9 cellular contexts compared by ENCODE assay signal in genomic region chr20:5949943-5950270, GRCh38. TPM values are rescaled to one million over a fixed set of nuclear protein-coding genes. Genes with fewer than 3 reads are reported as not detected.
DNase-seq lines count a peak whose midpoint lies in the region; ATAC-seq, FAIRE-seq and TF ChIP-seq lines count a peak whose summit lies in the region.
"Had no signal": no experiment of that assay in that cellular context is flagged by ENCODE, and none has a peak within 500 bp of the region (broad histone marks: within the 10 kb centered on the region; RNA-seq: fewer than 3 reads in every experiment).

No MANE protein-coding gene starts in this region.

- peak overlapping the region; percentile 83 for H2AFZ ChIP-seq in endothelial cell of umbilical vein (ENCODE audit: low read depth, low read length)

- DNase-seq in GM12864 (ENCODE audit: low read depth), result no peak
- no peak for DNase-seq in NB4 (ENCODE audit: low read depth)
- DNase-seq in endothelial cell of umbilical vein (ENCODE audit: low read depth, low spot score), result no peak
- no peak for DNase-seq in prostate gland (ENCODE audit: low spot score)
- DNase-seq in NCI-H1694 (lab: John Stamatoyannopoulos, UW), result no peak
- DNase-seq in RKO (ENCODE audit: low spot score), result no peak
- no peak for DNase-seq in putamen (ENCODE audit: low spot score)

- BruUV-seq in endothelial cell of umbilical vein (replicated peaks; lab: Mats Ljungman, UMichigan), result TSS peak; percentile 43

- dilution Hi-C loops in endothelial cell of umbilical vein (cut with MboI; ENCODE audit: extremely low pct_ligation_motif_present, low sequenced_read_pairs), result no loop called here

- H3K4me1 ChIP-seq in endothelial cell of umbilical vein (ENCODE audit: control insufficient read depth, extremely low read depth, insufficient read depth, low read length) (peaks cover 24% of the 10 kb centered on the region), prostate gland (replicated peaks) (peaks cover 7% of the 10 kb centered on the region)

- intact Hi-C loops in endothelial cell of umbilical vein (cut with micrococcal nuclease) (loop anchor here (1.0 kb wide), 5 partner anchors 31 to 421 kb away; partner anchors contain the start of gene SHLD1), prostate gland (cut with DNase I) (no loop called here)

- no peaks in the 10 kb centered on the region for H3K9me1 ChIP-seq in endothelial cell of umbilical vein (replicated peaks; ENCODE audit: control insufficient read depth, extremely low read depth, insufficient read depth, low read length)

- H3K27me3 ChIP-seq in endothelial cell of umbilical vein (ENCODE audit: control insufficient read depth in 2 of 2, insufficient read depth in 2 of 2, low read length in 2 of 2) (no peaks in the 10 kb centered on the region), prostate gland (replicated peaks; ENCODE audit: insufficient read depth) (no peaks in the 10 kb centered on the region)

- TF ChIP-seq CTCF in GM12864 (IDR thresholded peaks at IDR 0.05; ENCODE audit: low read depth, low read length, missing control alignments) (no peak), NB4 (IDR thresholded peaks at IDR 0.05; ENCODE audit: low read depth, low read length) (no peak), endothelial cell of umbilical vein (IDR thresholded peaks at IDR 0.05; ENCODE audit: extremely low read depth in 1 of 2, insufficient read depth in 1 of 2, low read depth in 1 of 2, low read length in 2 of 2) (no peak), prostate gland (IDR thresholded peaks at IDR 0.05) (no peak)

- POLR2A ChIA-PET in endothelial cell of umbilical vein (lab: Charles Lee), result no interaction called here

- WGBS in prostate gland, result under 1% methylated on average over 11 of the region's 11 CpGs

- peak overlapping the region; percentile 81 for H3K9ac ChIP-seq in endothelial cell of umbilical vein (replicated peaks; ENCODE audit: extremely low read depth, insufficient read depth, low read length)

- H3K36me3 ChIP-seq in endothelial cell of umbilical vein (ENCODE audit: control insufficient read depth in 2 of 2, extremely low read depth in 1 of 2, insufficient read depth in 2 of 2, low read length in 2 of 2) (no peaks in the 10 kb centered on the region), prostate gland (peaks cover 0 to 5% of the 10 kb centered on the region in 2 donors)

- FAIRE-seq in endothelial cell of umbilical vein (lab: Jason Lieb, UNC), result no peak

- TF ChIP-seq POLR2A in NB4 (IDR thresholded peaks at IDR 0.05; ENCODE audit: extremely low read depth, insufficient read length) (no peak), endothelial cell of umbilical vein (IDR thresholded peaks at IDR 0.05; ENCODE audit: low read depth, low read length) (no peak), prostate gland (IDR thresholded peaks at IDR 0.05) (no peak)

- no peaks in the 10 kb centered on the region for H3K9me3 ChIP-seq in endothelial cell of umbilical vein (replicated peaks; ENCODE audit: control insufficient read depth, insufficient read depth, low read length)
- no peaks in the 10 kb centered on the region for H3K9me3 ChIP-seq in prostate gland

- H3K27ac ChIP-seq in endothelial cell of umbilical vein (ENCODE audit: insufficient read depth, low read depth, low read length) (peak overlapping the region; percentile 58), prostate gland (peak overlapping the region; percentile 70 to 73)

- H3K4me3 ChIP-seq in GM12864 (ENCODE audit: low read depth, low read length), result peak overlapping the region; percentile 86
- H3K4me3 ChIP-seq in NB4 (ENCODE audit: low read depth, low read length), result peak overlapping the region; percentile 93
- H3K4me3 ChIP-seq in endothelial cell of umbilical vein (replicated peaks in 1 of 3; ENCODE audit: insufficient read depth in 1 of 3, low read depth in 1 of 3, low read length in 3 of 3), result peak overlapping the region; percentile 72 to 93 (median 81)
- H3K4me3 ChIP-seq in prostate gland, result peak overlapping the region; percentile 56 to 72

- peaks cover 37% of the 10 kb centered on the region for H3K79me2 ChIP-seq in endothelial cell of umbilical vein (ENCODE audit: control insufficient read depth, insufficient read depth, low read length)

- H4K20me1 ChIP-seq in endothelial cell of umbilical vein (replicated peaks; ENCODE audit: control insufficient read depth, extremely low read depth, insufficient read depth, low read length), result no peaks in the 10 kb centered on the region

- CTCF ChIA-PET in endothelial cell of umbilical vein (lab: Charles Lee), result no interaction called here

- peak overlapping the region; percentile 86 for H3K4me2 ChIP-seq in endothelial cell of umbilical vein (ENCODE audit: insufficient read depth, low read length)

- no peak for ATAC-seq in HG02610 (IDR thresholded peaks at IDR 0.05; ENCODE audit: unreplicated experiment)

TF ChIP-seq in endothelial cell of umbilical vein, 7 proteins besides CTCF, POLR2A, EP300 and RAD21:
- TF ChIP-seq FOS (IDR thresholded peaks at IDR 0.05; ENCODE audit: borderline replicate concordance, insufficient read depth, low read length) (no peak), MYC (IDR thresholded peaks at IDR 0.05; ENCODE audit: low read depth, low read length) (no peak), POLR2AphosphoS5 (IDR thresholded peaks at IDR 0.05; ENCODE audit: insufficient read depth, low read depth, low read length) (no peak), EZH2 (IDR thresholded peaks at IDR 0.05; ENCODE audit: borderline replicate concordance, low read depth, low read length, severe bottlenecking) (no peak), GATA2 (IDR thresholded peaks at IDR 0.05; ENCODE audit: insufficient read depth, insufficient read length, low read depth, low read length) (no peak), JUN (IDR thresholded peaks at IDR 0.05; ENCODE audit: borderline replicate concordance, insufficient read depth, insufficient read length, low read depth) (no peak)
- TF ChIP-seq, protein P1, sequence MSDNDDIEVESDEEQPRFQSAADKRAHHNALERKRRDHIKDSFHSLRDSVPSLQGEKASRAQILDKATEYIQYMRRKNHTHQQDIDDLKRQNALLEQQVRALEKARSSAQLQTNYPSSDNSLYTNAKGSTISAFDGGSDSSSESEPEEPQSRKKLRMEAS (IDR thresholded peaks at IDR 0.05; ENCODE audit: insufficient read depth, insufficient read length), result no peak

RNA-seq across cellular contexts. Expression of gene TRMT6, which starts 0.4 kb away (rescaled TPM):
- total RNA-seq in endothelial cell of umbilical vein, result 11.0 and 12.0 TPM in 2 replicates
- polyA plus RNA-seq in endothelial cell of umbilical vein, result 3.2 and 4.1 TPM in 2 replicates
- polyA plus RNA-seq in endothelial cell of umbilical vein (2011; cell fraction: cytosol; rRNA removed), result 7.2 and 7.4 TPM in 2 replicates
- 6.7 and 7.0 TPM in 2 replicates for polyA plus RNA-seq in endothelial cell of umbilical vein (2011; cell fraction: nucleus; rRNA removed)
- 10.6 and 16.9 TPM in 2 replicates for polyA plus RNA-seq in endothelial cell of umbilical vein (2012)
- 3.8 and 5.4 TPM in 2 replicates for polyA minus RNA-seq in endothelial cell of umbilical vein
- 8.2 TPM for polyA minus RNA-seq in endothelial cell of umbilical vein (2011; cell fraction: cytosol; rRNA and poly(A)+ RNA removed)
- polyA minus RNA-seq in endothelial cell of umbilical vein (2011; cell fraction: nucleus; rRNA and poly(A)+ RNA removed), result 2.2 and 3.0 TPM in 2 replicates
- total RNA-seq in prostate gland, result 10 to 100 TPM in 1 of 2 donors, 1 to 10 TPM in 1; 8.3 to 14.8 TPM

RNA-seq across cellular contexts. Expression of gene MCM8, which starts 0.5 kb away (rescaled TPM):
- total RNA-seq in endothelial cell of umbilical vein, result 13.4 and 14.4 TPM in 2 replicates
- 2.0 and 2.9 TPM in 2 replicates for polyA plus RNA-seq in endothelial cell of umbilical vein
- 6.0 and 6.3 TPM in 2 replicates for polyA plus RNA-seq in endothelial cell of umbilical vein (2011; cell fraction: cytosol; rRNA removed)
- polyA plus RNA-seq in endothelial cell of umbilical vein (2011; cell fraction: nucleus; rRNA removed), result 4.4 and 7.7 TPM in 2 replicates
- 7.1 and 12.4 TPM in 2 replicates for polyA plus RNA-seq in endothelial cell of umbilical vein (2012)
- 5.9 and 7.0 TPM in 2 replicates for polyA minus RNA-seq in endothelial cell of umbilical vein
- 9.6 TPM for polyA minus RNA-seq in endothelial cell of umbilical vein (2011; cell fraction: cytosol; rRNA and poly(A)+ RNA removed)
- polyA minus RNA-seq in endothelial cell of umbilical vein (2011; cell fraction: nucleus; rRNA and poly(A)+ RNA removed), result 3.3 and 5.6 TPM in 2 replicates
- 10 to 100 TPM in 1 of 2 donors, 1 to 10 TPM in 1; 8.4 to 13.0 TPM for total RNA-seq in prostate gland

RNA-seq across cellular contexts. Expression of gene CHGB, which starts 38.6 kb away (rescaled TPM):
- total RNA-seq in endothelial cell of umbilical vein (not detected in 2 replicates), prostate gland (10 to 100 TPM in 1 of 2 donors, 1 to 10 TPM in 1; 1.2 to 11.2 TPM)
- polyA plus RNA-seq in endothelial cell of umbilical vein, result 0.05 and 0.06 TPM in 2 replicates
- polyA plus RNA-seq in endothelial cell of umbilical vein (2011; cell fraction: cytosol; rRNA removed), result 0.05 and 0.06 TPM in 2 replicates
- polyA plus RNA-seq in endothelial cell of umbilical vein (2011; cell fraction: nucleus; rRNA removed), result 0.05 and 0.06 TPM in 2 replicates
- polyA plus RNA-seq in endothelial cell of umbilical vein (2012), result 0.12 and 0.25 TPM in 2 replicates
- polyA minus RNA-seq in endothelial cell of umbilical vein, result not detected in 2 replicates
- polyA minus RNA-seq in endothelial cell of umbilical vein (2011; cell fraction: cytosol; rRNA and poly(A)+ RNA removed), result not detected
- polyA minus RNA-seq in endothelial cell of umbilical vein (2011; cell fraction: nucleus; rRNA and poly(A)+ RNA removed), result not detected in 2 replicates
- total RNA-seq: NCI-H460 had no signal

RNA-seq across cellular contexts. Expression of gene CRLS1, which starts 56.0 kb away (rescaled TPM):
- total RNA-seq in endothelial cell of umbilical vein (38.5 and 41.6 TPM in 2 replicates), prostate gland (10 to 100 TPM; 43.9 to 46.5 TPM)
- polyA plus RNA-seq in endothelial cell of umbilical vein, result 54.8 and 60.0 TPM in 2 replicates
- polyA plus RNA-seq in endothelial cell of umbilical vein (2011; cell fraction: cytosol; rRNA removed), result 40.8 and 45.5 TPM in 2 replicates
- 49.1 and 49.3 TPM in 2 replicates for polyA plus RNA-seq in endothelial cell of umbilical vein (2011; cell fraction: nucleus; rRNA removed)
- polyA plus RNA-seq in endothelial cell of umbilical vein (2012), result 49.3 and 63.4 TPM in 2 replicates
- polyA minus RNA-seq in endothelial cell of umbilical vein, result 60.0 and 62.5 TPM in 2 replicates
- polyA minus RNA-seq in endothelial cell of umbilical vein (2011; cell fraction: cytosol; rRNA and poly(A)+ RNA removed), result 13.2 TPM
- 13.3 and 35.1 TPM in 2 replicates for polyA minus RNA-seq in endothelial cell of umbilical vein (2011; cell fraction: nucleus; rRNA and poly(A)+ RNA removed)
